In genomic region chr17:59469786-59470485, GRCh38 we compare ENCODE assay signal across 1 cellular context.
TF ChIP-seq lines count a peak whose summit lies in the region.

No MANE protein-coding gene starts in this region.

TF ChIP-seq in HepG2, 621 proteins besides CTCF, POLR2A, EP300 and RAD21 (continued from another document and continues in another):
- TF ChIP-seq ZBTB2 (CRISPR knock-in tag; IDR thresholded peaks at IDR 0.05; ENCODE audit: low read depth) = no peak
- TF ChIP-seq ZNF44 (CRISPR knock-in tag; IDR thresholded peaks at IDR 0.05) = peak; percentile 88
- peak; percentile 58; the same call in 1 of the 2 replicates for TF ChIP-seq ZBTB38 (CRISPR knock-in tag; IDR thresholded peaks at IDR 0.05)
- TF ChIP-seq ZNF367 (CRISPR knock-in tag; IDR thresholded peaks at IDR 0.05; ENCODE audit: borderline replicate concordance) = no peak
- TF ChIP-seq BCL6 (CRISPR knock-in tag; IDR thresholded peaks at IDR 0.05) = peak; percentile 97
- peak; percentile 94; the same call in 1 of the 2 replicates for TF ChIP-seq RFXAP (CRISPR knock-in tag; IDR thresholded peaks at IDR 0.05; ENCODE audit: borderline replicate concordance)
- peak; percentile 74; the same call in 1 of the 2 replicates for TF ChIP-seq THAP7 (CRISPR knock-in tag; IDR thresholded peaks at IDR 0.05)
- TF ChIP-seq SMAD3 (CRISPR knock-in tag; IDR thresholded peaks at IDR 0.05) = no peak; the same call in 1 of the 2 replicates
- peak; percentile 53; the same call in 1 of the 2 replicates for TF ChIP-seq POGK (CRISPR knock-in tag; conservative IDR thresholded peaks at IDR 0.05)
- no peak for TF ChIP-seq ZNF589 (CRISPR knock-in tag; conservative IDR thresholded peaks at IDR 0.05)
- TF ChIP-seq NFRKB (IDR thresholded peaks at IDR 0.05) = no peak
- no peak for TF ChIP-seq CSRNP1 (CRISPR knock-in tag; IDR thresholded peaks at IDR 0.05)
- TF ChIP-seq HNRNPUL1 (IDR thresholded peaks at IDR 0.05; ENCODE audit: low read depth, low read length) = no peak
- 0 out of 2 replicates have a peak, but pooled peaks have one; percentile 30 for TF ChIP-seq ZNF138 (CRISPR knock-in tag; IDR thresholded peaks at IDR 0.05; ENCODE audit: low read depth)
- TF ChIP-seq ZEB1 (IDR thresholded peaks at IDR 0.05; ENCODE audit: insufficient replicate concordance, low read depth) = peak; percentile 90
- TF ChIP-seq ZNF800 (CRISPR knock-in tag; IDR thresholded peaks at IDR 0.05) = peak; percentile 69; the same call in 1 of the 2 replicates
- TF ChIP-seq AKAP8 (CRISPR knock-in tag; IDR thresholded peaks at IDR 0.05) = peak; percentile 61; the same call in 1 of the 2 replicates
- TF ChIP-seq LCORL (IDR thresholded peaks at IDR 0.05) = peak; percentile 99
- peak; percentile 100 for TF ChIP-seq LCORL (CRISPR knock-in tag; IDR thresholded peaks at IDR 0.05)
- TF ChIP-seq ZNF282 (IDR thresholded peaks at IDR 0.05; ENCODE audit: partially characterized antibody) = no peak
- TF ChIP-seq KDM2A (CRISPR knock-in tag; IDR thresholded peaks at IDR 0.05; ENCODE audit: borderline replicate concordance, low read depth) = 0 out of 2 replicates have a peak, but pooled peaks have one; percentile 50
- TF ChIP-seq KMT2B (CRISPR knock-in tag; IDR thresholded peaks at IDR 0.05) = no peak
- peak; percentile 93 for TF ChIP-seq ZNF772 (CRISPR knock-in tag; IDR thresholded peaks at IDR 0.05)
- TF ChIP-seq ZNF546 (CRISPR knock-in tag; conservative IDR thresholded peaks at IDR 0.05) = no peak
- no peak for TF ChIP-seq ZSCAN22 (CRISPR knock-in tag; IDR thresholded peaks at IDR 0.05)
- TF ChIP-seq CCDC6 (CRISPR knock-in tag; IDR thresholded peaks at IDR 0.05) = peak; percentile 23; the same call in 1 of the 2 replicates
- 0 out of 2 replicates have a peak, but pooled peaks have one; percentile 45 for TF ChIP-seq TEAD2 (CRISPR knock-in tag; IDR thresholded peaks at IDR 0.05)
- 0 out of 2 replicates have a peak, but pooled peaks have one; percentile 20 for TF ChIP-seq MYPOP (CRISPR knock-in tag; IDR thresholded peaks at IDR 0.05)
- peak; percentile 72; the same call in 1 of the 2 replicates for TF ChIP-seq ZNF749 (CRISPR knock-in tag; IDR thresholded peaks at IDR 0.05; ENCODE audit: borderline replicate concordance)
- no peak for TF ChIP-seq TAF1 (CRISPR knock-in tag; IDR thresholded peaks at IDR 0.05)
- peak; percentile 56; the same call in 1 of the 2 replicates for TF ChIP-seq ZNF263 (CRISPR knock-in tag; IDR thresholded peaks at IDR 0.05)
- TF ChIP-seq ZNF746 (CRISPR knock-in tag; IDR thresholded peaks at IDR 0.05) = no peak
- 0 out of 2 replicates have a peak, but pooled peaks have one; percentile 74 for TF ChIP-seq NKX3-1 (CRISPR knock-in tag; IDR thresholded peaks at IDR 0.05)
- no peak; the same call in 1 of the 2 replicates for TF ChIP-seq NFKBIZ (CRISPR knock-in tag; IDR thresholded peaks at IDR 0.05)
- TF ChIP-seq ZNF841 (CRISPR knock-in tag; IDR thresholded peaks at IDR 0.05; ENCODE audit: borderline replicate concordance) = no peak
- TF ChIP-seq HNRNPK (IDR thresholded peaks at IDR 0.05; ENCODE audit: low read depth, low read length, poor library complexity, severe bottlenecking) = no peak
- no peak for TF ChIP-seq PRDM4 (CRISPR knock-in tag; IDR thresholded peaks at IDR 0.05; ENCODE audit: borderline replicate concordance)
- TF ChIP-seq KLF9 (CRISPR knock-in tag; IDR thresholded peaks at IDR 0.05; ENCODE audit: low read depth) = no peak
- TF ChIP-seq MXD4 (CRISPR knock-in tag; IDR thresholded peaks at IDR 0.05) = peak; percentile 80
- TF ChIP-seq YEATS2 (CRISPR knock-in tag; IDR thresholded peaks at IDR 0.05; ENCODE audit: borderline replicate concordance) = peak; percentile 44; the same call in 1 of the 2 replicates
- peak; percentile 55; the same call in 1 of the 2 replicates for TF ChIP-seq ZBTB26 (CRISPR knock-in tag; IDR thresholded peaks at IDR 0.05; ENCODE audit: borderline replicate concordance)
- TF ChIP-seq ZNF264 (CRISPR knock-in tag; IDR thresholded peaks at IDR 0.05) = peak; percentile 97
- TF ChIP-seq DBP (CRISPR knock-in tag; IDR thresholded peaks at IDR 0.05; ENCODE audit: not compliant biosample characterization) = no peak
- TF ChIP-seq DR1 (CRISPR knock-in tag; IDR thresholded peaks at IDR 0.05) = no peak
- peak; percentile 67; the same call in 1 of the 2 replicates for TF ChIP-seq ZNF816 (CRISPR knock-in tag; IDR thresholded peaks at IDR 0.05; ENCODE audit: borderline replicate concordance)
- TF ChIP-seq ZNF326 (CRISPR knock-in tag; IDR thresholded peaks at IDR 0.05; ENCODE audit: borderline replicate concordance) = no peak
- no peak for TF ChIP-seq ZNF432 (CRISPR knock-in tag; IDR thresholded peaks at IDR 0.05; ENCODE audit: borderline replicate concordance)
- TF ChIP-seq ZNF788 (CRISPR knock-in tag; IDR thresholded peaks at IDR 0.05; ENCODE audit: borderline replicate concordance) = peak; percentile 98; the same call in 1 of the 2 replicates
- TF ChIP-seq ZNF558 (CRISPR knock-in tag; IDR thresholded peaks at IDR 0.05; ENCODE audit: borderline replicate concordance) = no peak
- TF ChIP-seq ZNF597 (CRISPR knock-in tag; IDR thresholded peaks at IDR 0.05) = no peak
- TF ChIP-seq RBM39 (IDR thresholded peaks at IDR 0.05; ENCODE audit: low read depth, low read length, poor library complexity, severe bottlenecking) = no peak
- TF ChIP-seq SSRP1 (CRISPR knock-in tag; IDR thresholded peaks at IDR 0.05) = no peak
- TF ChIP-seq ZFP82 (CRISPR knock-in tag; IDR thresholded peaks at IDR 0.05; ENCODE audit: borderline replicate concordance) = peak; percentile 64; the same call in 1 of the 2 replicates
- no peak for TF ChIP-seq ZNF740 (CRISPR knock-in tag; IDR thresholded peaks at IDR 0.05)
